Comparison of ENCODE assay signal across 12 cellular contexts in genomic region chr5:123157797-123158528, GRCh38.
DNase-seq lines count a peak whose midpoint lies in the region; ATAC-seq, FAIRE-seq and TF ChIP-seq lines count a peak whose summit lies in the region.
"Had no signal": no experiment of that assay in that cellular context is flagged by ENCODE, and none has a peak within 500 bp of the region (broad histone marks: within the 10 kb centered on the region; RNA-seq: fewer than 3 reads in every experiment).

No MANE protein-coding gene starts in this region.

- peak; percentile 45 for ATAC-seq in omental fat pad (ENCODE audit: low FRiP score)
- ATAC-seq in HG03571 (IDR thresholded peaks at IDR 0.05; ENCODE audit: unreplicated experiment), result no peak
- no peak for ATAC-seq in HG02852 (IDR thresholded peaks at IDR 0.05; ENCODE audit: unreplicated experiment)
- ATAC-seq: body of pancreas had no signal

- DNase-seq in GM04503 (ENCODE audit: low read depth) (peak; percentile 45), HTR-8/SVneo (ENCODE audit: insufficient read length, low spot score) (peak; percentile 26), chondrocyte (ENCODE audit: low spot score) (no peak), omental fat pad (ENCODE audit: low spot score) (no peak), NCI-H510A treated with DMSO at 0.1 percent for 48 hours (lab: John Stamatoyannopoulos, UW) (no peak), cerebellar nuclear complex (lab: John Stamatoyannopoulos, UW) (no peak)
- DNase-seq: body of pancreas, GDM1, NCI-H187 treated with DMSO at 0.1 percent for 48 hours had no signal

- H3K27ac Mint-ChIP-seq in chondrocyte (ENCODE audit: unreplicated experiment), result peak overlapping the region; percentile 81

- no peaks in the 10 kb centered on the region for H3K27me3 Mint-ChIP-seq in chondrocyte (ENCODE audit: low read depth)

- FAIRE-seq in HTR-8/SVneo (lab: Jason Lieb, UNC), result no peak
- FAIRE-seq: TTC549 had no signal

- H3K9me3 Mint-ChIP-seq in chondrocyte (ENCODE audit: low read depth), result no peaks in the 10 kb centered on the region

- TF ChIP-seq CTCF in chondrocyte (IDR thresholded peaks at IDR 0.05) (peak; percentile 81), omental fat pad (IDR thresholded peaks at IDR 0.05) (no peak)

- peaks cover 2% of the 10 kb centered on the region for H3K36me3 Mint-ChIP-seq in chondrocyte (ENCODE audit: low read depth)

- H3K4me3 Mint-ChIP-seq in chondrocyte (ENCODE audit: unreplicated experiment), result peak overlapping the region; percentile 52

- H3K4me1 Mint-ChIP-seq in chondrocyte (ENCODE audit: low read depth), result peaks cover 34% of the 10 kb centered on the region

Comparison
In these comparisons a context has a peak if more than half of its experiments do, and no peak if none do; other contexts are left out.
1. DNase-seq: peak in GM04503 (single experiment) and HTR-8/SVneo (single experiment); none in chondrocyte (single experiment), omental fat pad (single experiment), NCI-H510A treated with DMSO at 0.1 percent for 48 hours (single experiment) and cerebellar nuclear complex (0 of 2).